12 cellular contexts compared by ENCODE assay signal in the genomic region with DNA sequence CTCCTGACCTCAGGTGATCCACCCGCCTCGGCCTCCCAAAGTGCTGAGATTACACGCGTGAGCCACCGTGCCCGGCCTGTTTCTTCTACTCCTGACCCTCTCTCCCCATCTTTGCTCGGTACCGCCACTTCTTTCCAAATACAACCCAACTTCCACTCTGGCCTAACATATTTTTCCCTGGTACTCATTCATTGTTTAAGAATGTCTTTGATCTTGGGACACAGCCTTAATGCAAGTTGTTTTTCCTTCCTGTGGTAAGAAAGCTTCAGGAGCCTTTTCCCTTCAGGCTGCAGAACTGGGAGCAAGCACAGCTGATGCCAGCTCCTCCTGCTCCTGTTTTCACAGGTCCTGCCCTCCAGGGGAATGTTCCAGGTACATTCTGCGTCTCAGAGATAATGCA. TPM values are rescaled to one million over a fixed set of nuclear protein-coding genes. Genes with fewer than 3 reads are reported as not detected.
DNase-seq lines count a peak whose midpoint lies in the region; ATAC-seq, FAIRE-seq and TF ChIP-seq lines count a peak whose summit lies in the region.
"Had no signal": no experiment of that assay in that cellular context is flagged by ENCODE, and none has a peak within 500 bp of the region (broad histone marks: within the 10 kb centered on the region; RNA-seq: fewer than 3 reads in every experiment).

No MANE protein-coding gene starts in this region.

- H3K79me2 ChIP-seq in K562 (ENCODE audit: control insufficient read depth, insufficient read depth, low read length), result no peaks in the 10 kb centered on the region
- no peaks in the 10 kb centered on the region for H3K79me2 ChIP-seq in hepatocyte

- H3K4me3 ChIP-seq in K562 (no peak overlapping the region), hepatocyte (no peak overlapping the region)

- TF ChIP-seq RAD21 in K562 (CRISPR knock-in tag; conservative IDR thresholded peaks at IDR 0.05 in 1 of 2, IDR thresholded peaks at IDR 0.05 in 1 of 2), result no peak

- no peaks in the 10 kb centered on the region for H3K9me2 ChIP-seq in hepatocyte (replicated peaks; ENCODE audit: insufficient read depth)

- H3K9ac ChIP-seq in K562 (ENCODE audit: insufficient read depth in 1 of 2, low read depth in 2 of 2, low read length in 2 of 2), result no peak overlapping the region

- H3K9me1 ChIP-seq in K562 (ENCODE audit: control insufficient read depth, insufficient read depth, low read length), result no peaks in the 10 kb centered on the region

- no peak overlapping the region for H3K4me3 Mint-ChIP-seq in type B pancreatic cell
- no peak overlapping the region for H3K4me3 Mint-ChIP-seq in osteocyte (ENCODE audit: unreplicated experiment)
- no peak overlapping the region for H3K4me3 Mint-ChIP-seq in immature natural killer cell
- H3K4me3 Mint-ChIP-seq: activated T-cell treated with anti-CD3 and anti-CD28 coated beads, Interleukin-2, amount 50 U/mL, for 24 hours had no signal

- no peak for TF ChIP-seq EP300 in K562 (IDR thresholded peaks at IDR 0.05; ENCODE audit: low read length)

- H3K9me3 Mint-ChIP-seq in type B pancreatic cell (peaks cover 12% of the 10 kb centered on the region), osteocyte (ENCODE audit: unreplicated experiment) (peaks cover 6% of the 10 kb centered on the region), immature natural killer cell (peaks cover 2 to 7% (median 5%) of the 10 kb centered on the region in 6 donors)

- H3K27ac ChIP-seq in K562 (ENCODE audit: extremely low read depth, low read depth, low read length) (no peak overlapping the region), hepatocyte (peak overlapping the region; percentile 30)

- no peaks in the 10 kb centered on the region for H3K36me3 Mint-ChIP-seq in type B pancreatic cell
- H3K36me3 Mint-ChIP-seq in osteocyte (ENCODE audit: unreplicated experiment), result peaks cover 2% of the 10 kb centered on the region
- peaks cover 0 to 4% (median 4%) of the 10 kb centered on the region in 3 donors for H3K36me3 Mint-ChIP-seq in immature natural killer cell

- H3K4me1 ChIP-seq in K562 (replicated peaks in 1 of 2; ENCODE audit: control insufficient read depth in 2 of 2, insufficient read depth in 2 of 2, low read length in 2 of 2) (peaks cover 12 to 21% of the 10 kb centered on the region in 2 experiments), hepatocyte (ENCODE audit: insufficient read depth) (peaks cover 27% of the 10 kb centered on the region)

- DNase-seq in HT1080 (ENCODE audit: low read depth), result peak; percentile 54
- no peak for DNase-seq in K562 (ENCODE audit: extremely low read depth in 1 of 4, low spot score in 3 of 4)
- DNase-seq in hepatocyte (ENCODE audit: low spot score), result no peak
- DNase-seq in type B pancreatic cell (ENCODE audit: extremely low spot score, unreplicated experiment), result no peak
- no peak for DNase-seq in osteocyte (ENCODE audit: extremely low spot score, unreplicated experiment)
- no peak for DNase-seq in immature natural killer cell
- DNase-seq: NCI-H446 treated with DMSO at 0.1 percent for 48 hours; occipital lobe; Right ventricle myocardium superior; stimulated activated naive CD4-positive, alpha-beta T cell treated with Interleukin-2 at 50 U/mL for 16 hours had no signal

- WGBS in K562 (ENCODE audit: insufficient coverage, low coverage, missing lambda C conversion rate), result 84% methylated on average over 9 of the region's 9 CpGs
- 82% methylated on average over 9 of the region's 9 CpGs for WGBS in hepatocyte (ENCODE audit: low lambda C conversion rate, missing lambda C conversion rate)

- POLR2A ChIA-PET in K562 (lab: Yijun Ruan, JAX), result interaction anchor here (0.9 to 1.8 kb wide), 3 partner anchors 11 to 15 kb away, joined by 3 to 9 read pairs (median 3); no protein-coding TSS in a partner anchor

- H3K27me3 Mint-ChIP-seq in type B pancreatic cell (no peaks in the 10 kb centered on the region), osteocyte (ENCODE audit: unreplicated experiment) (no peaks in the 10 kb centered on the region), immature natural killer cell (ENCODE audit: low read depth in 3 of 3) (peaks cover 2 to 8% (median 7%) of the 10 kb centered on the region in 3 donors)

- H2AFZ ChIP-seq in K562 (ENCODE audit: low read depth, low read length) (peak overlapping the region; percentile 94), hepatocyte (no peak overlapping the region)

- no peak; the same call in 2 of the 3 replicates for ATAC-seq in K562
- ATAC-seq in GM21576 (IDR thresholded peaks at IDR 0.05; ENCODE audit: unreplicated experiment), result no peak

- no TSS peak for BruUV-seq in K562 (replicated peaks; lab: Mats Ljungman, UMichigan)

- no peak for TF ChIP-seq CTCF in K562 (IDR thresholded peaks at IDR 0.05 in 2 of 3, conservative IDR thresholded peaks at IDR 0.05 in 1 of 3; ENCODE audit: insufficient read depth in 2 of 3, low read depth in 1 of 3, low read length in 3 of 3)
- no peak for TF ChIP-seq CTCF in hepatocyte (IDR thresholded peaks at IDR 0.05; ENCODE audit: poor library complexity)
- TF ChIP-seq CTCF in type B pancreatic cell (conservative IDR thresholded peaks at IDR 0.05), result no peak
- no peak for TF ChIP-seq CTCF in osteocyte (IDR thresholded peaks at IDR 0.05)

- FAIRE-seq in K562 (lab: Jason Lieb, UNC), result no peak

- H3K36me3 ChIP-seq in K562 (ENCODE audit: control insufficient read depth, insufficient read depth, low read length), result no peaks in the 10 kb centered on the region
- H3K36me3 ChIP-seq in hepatocyte (replicated peaks; ENCODE audit: insufficient read depth, low read depth), result no peaks in the 10 kb centered on the region

- H3K4me2 ChIP-seq in K562 (ENCODE audit: insufficient read depth, low read length) (no peak overlapping the region), hepatocyte (peak overlapping the region; percentile 15)

- no peaks in the 10 kb centered on the region for H3K27me3 ChIP-seq in K562 (ENCODE audit: control insufficient read depth in 2 of 2, insufficient read depth in 2 of 2, low read length in 2 of 2)
- H3K27me3 ChIP-seq in hepatocyte, result no peaks in the 10 kb centered on the region

- TF ChIP-seq POLR2A in K562 (conservative IDR thresholded peaks at IDR 0.05), result no peak

- in situ Hi-C loops in K562 (cut with MboI), result no loop called here

- intact Hi-C loops in K562 (cut with micrococcal nuclease), result no loop called here

- H3K9me3 ChIP-seq in K562 (replicated peaks; ENCODE audit: control insufficient read depth, insufficient read depth, low read depth, low read length) (no peaks in the 10 kb centered on the region), hepatocyte (ENCODE audit: low read depth) (no peaks in the 10 kb centered on the region)

- H3K4me1 Mint-ChIP-seq in type B pancreatic cell (ENCODE audit: unreplicated experiment) (peaks cover 38% of the 10 kb centered on the region), osteocyte (ENCODE audit: unreplicated experiment) (peaks cover 24% of the 10 kb centered on the region), immature natural killer cell (no peaks in the 10 kb centered on the region)

- H3K27ac Mint-ChIP-seq in type B pancreatic cell (peak overlapping the region; percentile 23), osteocyte (ENCODE audit: unreplicated experiment) (no peak overlapping the region), immature natural killer cell (peak overlapping the region in 1 of 6 donors; percentile 56)
- H3K27ac Mint-ChIP-seq: activated T-cell treated with anti-CD3 and anti-CD28 coated beads, Interleukin-2, amount 50 U/mL, for 24 hours had no signal

- CTCF ChIA-PET in K562 (lab: Yijun Ruan, JAX; ENCODE audit: low intra/inter-chr PET ratio), result no interaction called here

- H4K20me1 ChIP-seq in K562 (replicated peaks; ENCODE audit: control insufficient read depth, insufficient read depth, low read length) (no peaks in the 10 kb centered on the region), hepatocyte (ENCODE audit: insufficient read depth, poor library complexity, severe bottlenecking) (no peaks in the 10 kb centered on the region)

RNA-seq across cellular contexts. Expression of gene CALML3, which starts 13.7 kb away (rescaled TPM):
- not detected in 2 replicates for total RNA-seq in HT1080 (2014; rRNA removed; shearing (Covaris generic))
- not detected in 2 replicates for polyA plus RNA-seq in HT1080 (2015; cell fraction: cytosol; rRNA removed)
- polyA plus RNA-seq in HT1080 (2015; cell fraction: nucleus; rRNA removed), result not detected in 2 replicates
- total RNA-seq in K562 (2011; cell fraction: chromatin; rRNA removed; ENCODE audit: low replicate concordance), result not detected in 2 replicates
- total RNA-seq in K562 (2011; cell fraction: nucleolus; rRNA removed), result not detected in 2 replicates
- not detected in 2 replicates for total RNA-seq in K562 (2011; cell fraction: nucleoplasm; rRNA removed)
- total RNA-seq in K562 (2014; rRNA removed) (not detected in 2 replicates), K562 (2014; rRNA removed; fragmentation: Illumina TruSeq; extraction: Trizol) (not detected in 2 replicates), K562 (2015; rRNA removed; fragmentation: Illumina TruSeq; extraction: Trizol) (not detected in 2 replicates), K562 (2021) (not detected in 2 replicates), hepatocyte (not detected in 2 replicates), type B pancreatic cell (ENCODE audit: low replicate concordance) (not detected in 2 replicates), osteocyte (not detected in 2 replicates)
- polyA plus RNA-seq in K562 (2011; rRNA removed) (not detected in 2 replicates), K562 (2014; fragmentation: Illumina TruSeq; extraction: Trizol) (not detected in 2 replicates), K562 (2014; fragmentation: Nextera tagmentation; extraction: Ambion mirVana) (not detected), K562 (2014; rRNA removed) (not detected in 2 replicates), hepatocyte (not detected in 2 replicates), immature natural killer cell (not detected)
- polyA plus RNA-seq in K562 (2011; cell fraction: cytosol; rRNA removed), result not detected in 2 replicates
- polyA plus RNA-seq in K562 (2011; cell fraction: nucleus; rRNA removed), result not detected in 2 replicates
- polyA plus RNA-seq in K562 (2012), result not detected in 2 replicates
- not detected in 2 replicates for polyA minus RNA-seq in K562 (2011; rRNA and poly(A)+ RNA removed)
- polyA minus RNA-seq in K562 (2011; cell fraction: cytosol; rRNA and poly(A)+ RNA removed), result not detected in 2 replicates
- not detected in 2 replicates for polyA minus RNA-seq in K562 (2011; cell fraction: nucleus; rRNA and poly(A)+ RNA removed)
- total RNA-seq: occipital lobe, Right ventricle myocardium superior had no signal

RNA-seq across cellular contexts. Expression of gene CALML5, which starts 39.1 kb away (rescaled TPM):
- total RNA-seq in HT1080 (2014; rRNA removed; shearing (Covaris generic)), result 1.4 TPM in 1 of 2 replicates, not detected in the other
- polyA plus RNA-seq in HT1080 (2015; cell fraction: cytosol; rRNA removed), result not detected in 2 replicates
- polyA plus RNA-seq in HT1080 (2015; cell fraction: nucleus; rRNA removed), result not detected in 2 replicates
- total RNA-seq in K562 (2011; cell fraction: chromatin; rRNA removed; ENCODE audit: low replicate concordance), result not detected in 2 replicates
- not detected in 2 replicates for total RNA-seq in K562 (2011; cell fraction: nucleolus; rRNA removed)
- total RNA-seq in K562 (2011; cell fraction: nucleoplasm; rRNA removed), result not detected in 2 replicates
- total RNA-seq in K562 (2014; rRNA removed), result not detected in 2 replicates
- not detected in 2 replicates for total RNA-seq in K562 (2014; rRNA removed; fragmentation: Illumina TruSeq; extraction: Trizol)
- total RNA-seq in K562 (2015; rRNA removed; fragmentation: Illumina TruSeq; extraction: Trizol), result not detected in 2 replicates
- total RNA-seq in K562 (2021), result not detected in 2 replicates
- not detected in 2 replicates for polyA plus RNA-seq in K562 (2011; rRNA removed)
- not detected in 2 replicates for polyA plus RNA-seq in K562 (2011; cell fraction: cytosol; rRNA removed)
- not detected in 2 replicates for polyA plus RNA-seq in K562 (2011; cell fraction: nucleus; rRNA removed)
- not detected in 2 replicates for polyA plus RNA-seq in K562 (2012)
- polyA plus RNA-seq in K562 (2014; fragmentation: Illumina TruSeq; extraction: Trizol), result not detected in 2 replicates
- polyA plus RNA-seq in K562 (2014; fragmentation: Nextera tagmentation; extraction: Ambion mirVana), result not detected
- polyA plus RNA-seq in K562 (2014; rRNA removed), result not detected in 2 replicates
- polyA minus RNA-seq in K562 (2011; rRNA and poly(A)+ RNA removed), result not detected in 2 replicates
- polyA minus RNA-seq in K562 (2011; cell fraction: cytosol; rRNA and poly(A)+ RNA removed), result not detected in 2 replicates
- not detected in 2 replicates for polyA minus RNA-seq in K562 (2011; cell fraction: nucleus; rRNA and poly(A)+ RNA removed)
- not detected in 2 replicates for total RNA-seq in hepatocyte
- not detected in 2 replicates for polyA plus RNA-seq in hepatocyte
- total RNA-seq in type B pancreatic cell (ENCODE audit: low replicate concordance), result not detected in 2 replicates
- not detected in 2 replicates for total RNA-seq in osteocyte
- not detected for polyA plus RNA-seq in immature natural killer cell
- total RNA-seq: occipital lobe, Right ventricle myocardium superior had no signal
